ENCODE assay signal across 8 cellular contexts in the genomic region with DNA sequence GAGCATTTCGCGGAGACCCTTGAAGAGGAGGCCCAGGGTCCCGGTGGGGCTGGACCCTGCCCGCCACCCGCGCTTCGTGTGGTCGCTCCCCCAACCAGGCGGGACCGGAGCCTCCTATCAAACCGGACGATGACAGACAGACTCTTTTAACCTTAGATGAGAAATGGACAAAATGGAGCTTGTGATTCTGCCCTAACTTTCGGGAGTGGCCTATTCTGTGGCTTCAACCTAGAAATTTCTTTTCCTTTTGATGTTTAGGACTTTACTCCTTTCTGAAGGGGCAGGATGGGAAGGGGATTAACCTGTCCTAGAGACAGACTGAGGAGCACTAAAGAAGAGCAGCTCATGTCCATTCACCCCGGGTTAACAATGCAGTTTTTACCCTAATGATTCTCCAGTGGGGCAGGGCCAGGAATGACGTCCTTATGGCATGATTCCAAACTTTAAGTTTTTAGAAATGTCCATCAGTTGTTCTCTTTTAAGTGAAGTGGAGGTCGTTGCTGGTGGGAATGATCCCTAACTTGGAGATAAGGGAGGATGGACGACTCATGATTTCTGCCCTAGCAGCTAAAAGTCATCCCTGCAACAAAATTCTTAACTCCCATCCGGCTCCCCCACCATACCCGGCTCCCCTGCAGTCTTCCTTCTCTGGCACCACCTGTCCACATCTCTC. TPM values are rescaled to one million over a fixed set of nuclear protein-coding genes. Genes with fewer than 3 reads are reported as not detected.
DNase-seq lines count a peak whose midpoint lies in the region; ATAC-seq and TF ChIP-seq lines count a peak whose summit lies in the region.

No MANE protein-coding gene starts in this region.

- no peaks in the 10 kb centered on the region for H3K9me3 ChIP-seq in mucosa of descending colon

- no peak for ATAC-seq in effector memory CD8-positive, alpha-beta T cell (replicated peaks)
- ATAC-seq in mucosa of descending colon (no peak), left lobe of liver (no peak)

- TF ChIP-seq CTCF in HFF-Myc (IDR thresholded peaks at IDR 0.05; ENCODE audit: low read depth, low read length, missing control alignments) (no peak), mucosa of descending colon (IDR thresholded peaks at IDR 0.05) (no peak)

- H3K4me3 ChIP-seq in HFF-Myc (replicated peaks; ENCODE audit: low read depth, low read length), result peak overlapping the region; percentile 86
- peak overlapping the region; percentile 71 for H3K4me3 ChIP-seq in mucosa of descending colon

- peaks cover 10% of the 10 kb centered on the region for H3K4me1 ChIP-seq in mucosa of descending colon (ENCODE audit: low read depth)

- intact Hi-C loops in mucosa of descending colon (cut with DNase I, micrococcal nuclease), result no loop called here

- H3K36me3 Mint-ChIP-seq in effector memory CD8-positive, alpha-beta T cell (ENCODE audit: insufficient read depth), result peaks cover 23% of the 10 kb centered on the region

- H3K4me3 Mint-ChIP-seq in effector memory CD8-positive, alpha-beta T cell, result peak overlapping the region; percentile 94

- no peaks in the 10 kb centered on the region for H3K36me3 ChIP-seq in mucosa of descending colon (ENCODE audit: low read depth)

- DNase-seq in EL (peak; percentile 29), HFF-Myc (ENCODE audit: extremely low read depth, low read depth) (no peak), RKO (ENCODE audit: low spot score) (peak; percentile 55), mucosa of descending colon (no peak), left lobe of liver (ENCODE audit: low spot score) (no peak), NCI-H1105 treated with DMSO at 0.1 percent for 48 hours (lab: John Stamatoyannopoulos, UW) (no peak)
- DNase-seq in effector memory CD8-positive, alpha-beta T cell, result no peak
- DNase-seq in stimulated activated CD4-positive, alpha-beta T cell treated with anti-CD3 and anti-CD28 coated beads, Interleukin-4, amount 100 ng/mL, for 1 hour, result no peak

- no peaks in the 10 kb centered on the region for H3K9me3 Mint-ChIP-seq in effector memory CD8-positive, alpha-beta T cell

- H3K27ac Mint-ChIP-seq in effector memory CD8-positive, alpha-beta T cell, result peak overlapping the region; percentile 95 to 99

- H3K4me1 Mint-ChIP-seq in effector memory CD8-positive, alpha-beta T cell (ENCODE audit: low read depth in 2 of 2), result peaks cover 11% of the 10 kb centered on the region in 2 donors

- no peaks in the 10 kb centered on the region for H3K27me3 Mint-ChIP-seq in effector memory CD8-positive, alpha-beta T cell

RNA-seq across cellular contexts. Expression of a gene that starts 1.0 kb away (rescaled TPM):
- total RNA-seq in mucosa of descending colon (10 to 100 TPM; 23.7 to 51.2 (median 34.6) TPM), left lobe of liver (18.4 TPM)

RNA-seq across cellular contexts. Expression of a gene that starts 15.4 kb away (rescaled TPM):
- total RNA-seq in mucosa of descending colon, result 1 to 10 TPM in 2 of 3 donors, under 1 TPM in 1; 0.98 to 1.3 (median 1.1) TPM
- 0.28 TPM for total RNA-seq in left lobe of liver

RNA-seq across cellular contexts. Expression of a gene that starts 54.2 kb away (rescaled TPM):
- not detected for total RNA-seq in mucosa of descending colon
- total RNA-seq in left lobe of liver, result not detected

Comparison
In these comparisons a context has a peak if more than half of its experiments do, and no peak if none do; other contexts are left out.
1. DNase-seq: peak in EL (single experiment) and RKO (single experiment); none in HFF-Myc (single experiment), effector memory CD8-positive, alpha-beta T cell (0 of 3), mucosa of descending colon (0 of 3), stimulated activated CD4-positive, alpha-beta T cell treated with anti-CD3 and anti-CD28 coated beads, Interleukin-4, amount 100 ng/mL, for 1 hour (single experiment), left lobe of liver (single experiment) and NCI-H1105 treated with DMSO at 0.1 percent for 48 hours (single experiment).